ENCODE assay signal across 9 cellular contexts in the genomic region with DNA sequence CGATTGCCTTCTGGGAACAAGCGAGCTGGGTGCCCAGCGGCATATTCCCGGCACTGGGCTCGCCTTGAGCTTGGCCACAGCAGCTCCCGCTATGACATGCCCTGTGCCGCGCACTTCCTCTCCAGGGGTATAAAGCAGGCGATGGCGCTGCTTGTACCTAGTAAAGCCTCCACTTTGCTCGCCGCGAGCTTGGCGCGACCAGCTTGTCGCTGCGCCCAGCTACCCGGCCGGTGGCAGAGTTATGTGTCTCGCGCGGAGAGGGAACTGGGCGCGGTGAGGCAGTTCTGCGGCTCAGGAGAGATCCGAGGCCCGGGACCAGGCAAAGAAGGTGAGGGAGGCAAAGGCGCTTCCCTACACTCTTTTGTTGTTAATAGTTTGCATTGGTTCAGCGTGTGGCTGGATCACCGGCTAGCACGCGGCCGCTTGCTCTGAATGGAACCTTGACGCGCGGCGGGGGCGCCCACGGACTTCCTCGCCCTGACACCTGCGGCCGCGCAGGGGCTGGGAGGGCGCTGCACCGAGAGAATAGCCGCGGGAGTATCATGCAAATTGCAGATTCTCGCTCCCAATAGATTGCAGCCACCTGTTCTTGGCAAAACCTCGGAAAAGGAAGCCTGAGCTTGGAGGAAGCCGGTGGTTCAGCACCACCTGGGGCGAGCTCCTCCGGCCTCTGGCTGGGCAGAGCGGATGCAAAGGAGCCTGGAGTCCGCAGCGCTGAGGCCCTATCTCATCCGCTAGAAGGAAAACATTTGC. TPM values are rescaled to one million over a fixed set of nuclear protein-coding genes. Genes with fewer than 3 reads are reported as not detected.
DNase-seq lines count a peak whose midpoint lies in the region; ATAC-seq, FAIRE-seq and TF ChIP-seq lines count a peak whose summit lies in the region.
"Had no signal": no experiment of that assay in that cellular context is flagged by ENCODE, and none has a peak within 500 bp of the region (broad histone marks: within the 10 kb centered on the region; RNA-seq: fewer than 3 reads in every experiment).

No MANE protein-coding gene starts in this region.

- peak overlapping the region; percentile 86 to 95 for H3K4me2 ChIP-seq in H1 (ENCODE audit: insufficient read depth in 1 of 2, low read depth in 2 of 2, low read length in 2 of 2)

- no peak for TF ChIP-seq EP300 in H1 (IDR thresholded peaks at IDR 0.05; ENCODE audit: borderline replicate concordance in 1 of 2, low read depth in 2 of 2, low read length in 2 of 2)

- H3K79me1 ChIP-seq in H1 (ENCODE audit: low read depth, low read length), result peaks cover 6% of the 10 kb centered on the region; the same call in 1 of the 2 replicates

- no peak for TF ChIP-seq RAD21 in H1 (IDR thresholded peaks at IDR 0.05 in 1 of 2, conservative IDR thresholded peaks at IDR 0.05 in 1 of 2; ENCODE audit: low read depth in 2 of 2, low read length in 2 of 2)

- H3K4ac ChIP-seq in H1 (replicated peaks; ENCODE audit: insufficient read length, low read depth, low read length), result peak overlapping the region; percentile 89

- H3K14ac ChIP-seq in H1 (ENCODE audit: insufficient read length), result no peak overlapping the region

- ATAC-seq in HG03565 (IDR thresholded peaks at IDR 0.05; ENCODE audit: unreplicated experiment), result no peak

- H3K9me3 ChIP-seq in Peyer's patch (peaks cover 0 to 3% (median 0%) of the 10 kb centered on the region in 4 donors), H1 (ENCODE audit: insufficient read depth in 2 of 2, low read depth in 1 of 2, low read length in 1 of 2) (no peaks in the 10 kb centered on the region)

- peaks cover 7 to 14% of the 10 kb centered on the region in 2 experiments for H4K20me1 ChIP-seq in H1 (replicated peaks in 1 of 2; ENCODE audit: control insufficient read depth in 1 of 2, insufficient read depth in 2 of 2, low read length in 2 of 2)

- H3K9ac ChIP-seq in H1 (replicated peaks in 1 of 4; ENCODE audit: extremely low read depth in 1 of 4, low read depth in 3 of 4, low read length in 3 of 4), result peak overlapping the region in 3 of 4 experiments; percentile 13 to 54 (median 41); a peak in 4 of 7 replicates

- H2BK12ac ChIP-seq in H1 (ENCODE audit: low read depth, low read length), result peak overlapping the region; percentile 96; the same call in 1 of the 2 replicates

- H3K27me3 ChIP-seq in Peyer's patch, result peaks cover 0 to 46% of the 10 kb centered on the region in 2 donors
- H3K27me3 ChIP-seq in H1 (replicated peaks in 1 of 4; ENCODE audit: control insufficient read depth in 3 of 4, extremely low read depth in 1 of 4, insufficient read depth in 3 of 4, low read length in 3 of 4), result peaks cover 43 to 69% (median 56%) of the 10 kb centered on the region in 4 experiments

- 1% methylated on average over 49 of the region's 56 CpGs; no CpG with 5 or more reads in 1 of the 2 experiments for WGBS in H1 (ENCODE audit: extremely low coverage in 1 of 2, insufficient coverage in 1 of 2, insufficient read length in 1 of 2, insufficient replicate concordance in 2 of 2, low coverage in 1 of 2, low lambda C conversion rate in 2 of 2, missing lambda C conversion rate in 1 of 2), 2 experiments

- H2BK120ac ChIP-seq in H1 (replicated peaks; ENCODE audit: low read depth, low read length), result peak overlapping the region; percentile 85

- H2BK5ac ChIP-seq in H1 (ENCODE audit: low read depth, low read length), result peak overlapping the region; percentile 84; the same call in 1 of the 2 replicates

- H3K36me3 ChIP-seq in Peyer's patch (peaks cover 0 to 2% (median 0%) of the 10 kb centered on the region in 3 donors), H1 (ENCODE audit: control insufficient read depth in 2 of 4, insufficient read depth in 4 of 4, low read length in 3 of 4) (peaks cover 0 to 11% (median under 1%) of the 10 kb centered on the region in 4 experiments; a peak in 4 of 8 replicates)

- peak overlapping the region; percentile 81; the same call in 1 of the 2 replicates for H2BK15ac ChIP-seq in H1 (ENCODE audit: low read length)

- no peak overlapping the region for H2AFZ ChIP-seq in H1 (ENCODE audit: low read length)

- H3K23ac ChIP-seq in H1 (ENCODE audit: insufficient read length), result no peak overlapping the region

- H3K27ac ChIP-seq in Peyer's patch (peak overlapping the region in 1 of 4 donors; percentile 15), H1 (ENCODE audit: low read depth, low read length) (no peak overlapping the region; the same call in 1 of the 2 replicates)
- H3K27ac ChIP-seq: SJSA1 had no signal

- H4K5ac ChIP-seq in H1 (ENCODE audit: insufficient read length, low read depth, low read length), result peak overlapping the region; percentile 13

- peak overlapping the region; percentile 99; the same call in 1 of the 2 replicates for H2BK20ac ChIP-seq in H1 (ENCODE audit: low read length)

- TF ChIP-seq POLR2A in Peyer's patch (IDR thresholded peaks at IDR 0.05), result no peak
- TF ChIP-seq POLR2A in H1 (IDR thresholded peaks at IDR 0.05; ENCODE audit: control extremely low read depth in 1 of 2, low read depth in 2 of 2, low read length in 2 of 2), result no peak

- POLR2A ChIA-PET in GM10248 (lab: Yijun Ruan, JAX) (interaction anchor here (1.4 kb wide), 1 partner anchor 10 kb away, joined by 4 read pairs; no protein-coding TSS in a partner anchor), H1 (lab: Charles Lee; ENCODE audit: partially characterized antibody) (interaction anchor here (0.9 to 5.0 kb wide), 8 partner anchors 10 to 62 kb away, joined by 3 to 37 read pairs (median 5); no protein-coding TSS in a partner anchor)

- peak overlapping the region; percentile 97 for H4K91ac ChIP-seq in H1 (replicated peaks; ENCODE audit: insufficient read length, low read length)

- H3K56ac ChIP-seq in H1 (replicated peaks; ENCODE audit: insufficient read length, low read depth, low read length), result peak overlapping the region; percentile 72

- no peak for FAIRE-seq in H1 (lab: Jason Lieb, UNC)

- H3K4me1 ChIP-seq in Peyer's patch (peaks cover 0 to 54% (median 28%) of the 10 kb centered on the region in 4 donors), H1 (replicated peaks in 1 of 4; ENCODE audit: control insufficient read depth in 3 of 4, insufficient read depth in 4 of 4, low read length in 3 of 4) (peaks cover 12 to 44% (median 27%) of the 10 kb centered on the region in 4 experiments)

- peaks cover 9 to 16% of the 10 kb centered on the region in 2 experiments; a peak in 3 of 4 replicates for H3K79me2 ChIP-seq in H1 (ENCODE audit: control insufficient read depth in 1 of 2, insufficient read depth in 2 of 2, low read length in 2 of 2)

- peak overlapping the region; percentile 85 for H3K18ac ChIP-seq in H1 (ENCODE audit: extremely low read depth, low read length)

- H3K23me2 ChIP-seq in H1 (ENCODE audit: low read depth, low read length), result peaks cover 24% of the 10 kb centered on the region

- H4K8ac ChIP-seq in H1 (ENCODE audit: extremely low read depth, insufficient read depth, low read length), result peak overlapping the region; percentile 94; the same call in 1 of the 2 replicates

- CTCF ChIA-PET in GM10248 (lab: Yijun Ruan, JAX), result interaction anchor here (1.2 to 7.5 kb wide), 2 partner anchors 11 to 409 kb away, joined by 4 to 49 read pairs; no protein-coding TSS in a partner anchor
- CTCF ChIA-PET in H1 (lab: Charles Lee; ENCODE audit: partially characterized antibody), result interaction anchor here (0.6 to 4.7 kb wide), 7 partner anchors 11 to 163 kb away, joined by 3 to 37 read pairs (median 5); no protein-coding TSS in a partner anchor

- DNase-seq in GM10248 (ENCODE audit: extremely low spot score), result peak; percentile 35
- DNase-seq in Peyer's patch, result peak in 1 of 3 donors; percentile 53
- DNase-seq in H1 (ENCODE audit: low read depth in 1 of 2, low spot score in 2 of 2), result peak in 1 of 2 experiments; percentile 83
- no peak for DNase-seq in retinal pigment epithelial cell (ENCODE audit: low read depth)
- no peak for DNase-seq in C1 segment of cervical spinal cord (lab: John Stamatoyannopoulos, UW)
- no peak for DNase-seq in NCI-H146 treated with DMSO at 0.1 percent for 48 hours (lab: John Stamatoyannopoulos, UW; ENCODE audit: unreplicated experiment)
- DNase-seq in NCI-H187 (lab: John Stamatoyannopoulos, UW), result no peak

- peak overlapping the region; percentile 9 to 38 (median 33) for H3K4me3 ChIP-seq in Peyer's patch
- H3K4me3 ChIP-seq in H1 (ENCODE audit: extremely low read depth in 1 of 4, insufficient read depth in 2 of 4, low read depth in 3 of 4, low read length in 4 of 4), result peak overlapping the region; percentile 16 to 59 (median 20)
- H3K4me3 ChIP-seq in retinal pigment epithelial cell (ENCODE audit: low read length), result peak overlapping the region; percentile 12
- H3K4me3 ChIP-seq: SJSA1 had no signal

- TF ChIP-seq CTCF in GM10248 (IDR thresholded peaks at IDR 0.05; ENCODE audit: control extremely low read depth, extremely low read depth, low read depth, missing control alignments) (peak; percentile 12), Peyer's patch (IDR thresholded peaks at IDR 0.05) (no peak), H1 (IDR thresholded peaks at IDR 0.05; ENCODE audit: control extremely low read depth in 1 of 3, insufficient read depth in 1 of 3, low read depth in 1 of 3, low read length in 3 of 3) (no peak), retinal pigment epithelial cell (conservative IDR thresholded peaks at IDR 0.05; ENCODE audit: low read depth, low read length) (no peak)

- H2AK5ac ChIP-seq in H1 (ENCODE audit: low read depth, low read length), result no peak overlapping the region

RNA-seq across cellular contexts. Expression of gene BUB3, which starts 3.0 kb away (rescaled TPM):
- total RNA-seq in Peyer's patch, result 100 to 1,000 TPM in 2 of 4 donors, 10 to 100 TPM in 2; 51.1 to 168 (median 102) TPM
- 184 and 207 TPM in 2 replicates for total RNA-seq in H1 (2021; fragmentation: NEBNext Ultra II Directional; extraction: Animal tissue kit (Norgen Biotek cat#: 25700))
- polyA plus RNA-seq in H1 (2011; rRNA removed), result 183 and 187 TPM in 2 replicates
- polyA plus RNA-seq in H1 (2011; cell fraction: cytosol; rRNA removed), result 273 TPM
- 335 TPM for polyA plus RNA-seq in H1 (2011; cell fraction: nucleus; rRNA removed)
- polyA plus RNA-seq in H1 (2012, experiment 1 of 2), result 205 to 238 TPM (median 210 TPM) in 4 replicates
- 23.6 TPM for polyA plus RNA-seq in H1 (2012, experiment 2 of 2)
- polyA plus RNA-seq in H1 (2013, experiment 1 of 2), result 139 TPM
- polyA plus RNA-seq in H1 (2013, experiment 2 of 2), result 140 TPM
- 387 and 444 TPM in 2 replicates for polyA minus RNA-seq in H1 (2011; rRNA and poly(A)+ RNA removed)
- polyA minus RNA-seq in H1 (2011; cell fraction: cytosol; rRNA and poly(A)+ RNA removed), result 179 TPM
- 286 TPM for polyA minus RNA-seq in H1 (2011; cell fraction: nucleus; rRNA and poly(A)+ RNA removed)

RNA-seq across cellular contexts. Expression of gene HMX2, which starts 3.2 kb away (rescaled TPM):
- total RNA-seq in Peyer's patch, result 1 to 10 TPM in 1 of 4 donors, not detected in 3; 1.0 TPM
- 1.3 and 2.0 TPM in 2 replicates for total RNA-seq in H1 (2021; fragmentation: NEBNext Ultra II Directional; extraction: Animal tissue kit (Norgen Biotek cat#: 25700))
- polyA plus RNA-seq in H1 (2011; rRNA removed), result 2.2 and 2.7 TPM in 2 replicates
- 1.1 TPM for polyA plus RNA-seq in H1 (2011; cell fraction: cytosol; rRNA removed)
- polyA plus RNA-seq in H1 (2011; cell fraction: nucleus; rRNA removed), result 0.97 TPM
- 0.64 to 1.5 TPM (median 1.2 TPM) in 4 replicates for polyA plus RNA-seq in H1 (2012, experiment 1 of 2)
- polyA plus RNA-seq in H1 (2012, experiment 2 of 2), result 1.3 TPM
- 5.4 TPM for polyA plus RNA-seq in H1 (2013, experiment 1 of 2)
- polyA plus RNA-seq in H1 (2013, experiment 2 of 2), result 5.4 TPM
- polyA minus RNA-seq in H1 (2011; rRNA and poly(A)+ RNA removed), result 0.17 and 0.35 TPM in 2 replicates
- polyA minus RNA-seq in H1 (2011; cell fraction: cytosol; rRNA and poly(A)+ RNA removed), result 1.8 TPM
- 0.90 TPM for polyA minus RNA-seq in H1 (2011; cell fraction: nucleus; rRNA and poly(A)+ RNA removed)

RNA-seq across cellular contexts. Expression of gene HMX3, which starts 15.4 kb away (rescaled TPM):
- 1 to 10 TPM in 2 of 4 donors, not detected in 2; 1.1 to 3.4 TPM for total RNA-seq in Peyer's patch
- 0.27 TPM in 1 of 2 replicates, not detected in the other for total RNA-seq in H1 (2021; fragmentation: NEBNext Ultra II Directional; extraction: Animal tissue kit (Norgen Biotek cat#: 25700))
- polyA plus RNA-seq in H1 (2011; rRNA removed), result 0.05 and 0.25 TPM in 2 replicates
- 0.17 TPM for polyA plus RNA-seq in H1 (2011; cell fraction: cytosol; rRNA removed)
- polyA plus RNA-seq in H1 (2011; cell fraction: nucleus; rRNA removed), result 0.16 TPM
- polyA plus RNA-seq in H1 (2012, experiment 1 of 2), result 0.16 TPM in 1 of 4 replicates, not detected in the others
- polyA plus RNA-seq in H1 (2012, experiment 2 of 2), result not detected
- polyA plus RNA-seq in H1 (2013, experiment 1 of 2), result 0.14 TPM
- 0.11 TPM for polyA plus RNA-seq in H1 (2013, experiment 2 of 2)
- polyA minus RNA-seq in H1 (2011; rRNA and poly(A)+ RNA removed), result not detected in 2 replicates
- polyA minus RNA-seq in H1 (2011; cell fraction: cytosol; rRNA and poly(A)+ RNA removed), result not detected
- not detected for polyA minus RNA-seq in H1 (2011; cell fraction: nucleus; rRNA and poly(A)+ RNA removed)
